ENCODE assay signal across 22 cellular contexts in the genomic region with DNA sequence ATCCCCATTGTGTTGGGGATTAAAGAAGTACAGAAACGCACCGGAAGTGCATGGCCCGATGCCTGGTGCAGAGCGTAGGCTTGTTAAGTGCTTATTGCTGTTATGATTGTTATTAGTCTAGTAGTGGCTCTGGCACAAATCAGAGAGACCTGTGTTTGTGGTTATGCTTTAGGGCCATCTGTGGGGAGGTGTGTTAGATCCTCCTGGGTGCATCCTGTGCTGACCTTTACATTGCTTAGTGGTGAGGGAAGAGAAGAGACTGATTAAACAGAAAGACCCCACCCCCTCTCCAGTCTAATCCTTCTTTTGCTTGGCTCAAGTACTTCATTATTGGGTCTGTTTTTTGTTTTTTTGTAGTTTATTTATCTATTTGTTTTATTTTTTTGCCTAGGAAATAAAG.
DNase-seq lines count a peak whose midpoint lies in the region; ATAC-seq, FAIRE-seq and TF ChIP-seq lines count a peak whose summit lies in the region.
"Had no signal": no experiment of that assay in that cellular context is flagged by ENCODE, and none has a peak within 500 bp of the region (broad histone marks: within the 10 kb centered on the region; RNA-seq: fewer than 3 reads in every experiment).

No MANE protein-coding gene starts in this region.

- no peaks in the 10 kb centered on the region for H3K79me2 ChIP-seq in SK-N-SH (ENCODE audit: insufficient read depth)
- H3K79me2 ChIP-seq in H1 (ENCODE audit: control insufficient read depth in 1 of 2, insufficient read depth in 2 of 2, low read length in 2 of 2), result no peaks in the 10 kb centered on the region

- 98% methylated on average over 4 of the region's 4 CpGs for WGBS in SK-N-SH (ENCODE audit: low lambda C conversion rate)
- WGBS in H1 (ENCODE audit: extremely low coverage in 1 of 2, insufficient coverage in 1 of 2, insufficient read length in 1 of 2, insufficient replicate concordance in 2 of 2, low coverage in 1 of 2, low lambda C conversion rate in 2 of 2, missing lambda C conversion rate in 1 of 2), 2 experiments, result 94% methylated on average over 4 of the region's 4 CpGs; no CpG with 5 or more reads in 1 of the 2 experiments

- no peak overlapping the region for H3K23ac ChIP-seq in H1 (ENCODE audit: insufficient read length)

- no peak for TF ChIP-seq CTCF in SK-N-SH (IDR thresholded peaks at IDR 0.05)
- no peak for TF ChIP-seq CTCF in H1 (IDR thresholded peaks at IDR 0.05; ENCODE audit: control extremely low read depth in 1 of 3, insufficient read depth in 1 of 3, low read depth in 1 of 3, low read length in 3 of 3)
- TF ChIP-seq CTCF in foreskin keratinocyte (conservative IDR thresholded peaks at IDR 0.05), result no peak

- H3K9me2 ChIP-seq in SK-N-SH, result no peaks in the 10 kb centered on the region

- POLR2A ChIA-PET in SK-N-SH (lab: Yijun Ruan, JAX) (no interaction called here), H1 (lab: Charles Lee; ENCODE audit: partially characterized antibody) (no interaction called here)

- no peaks in the 10 kb centered on the region for H4K20me1 ChIP-seq in SK-N-SH (ENCODE audit: insufficient read depth)
- H4K20me1 ChIP-seq in H1 (replicated peaks in 1 of 2; ENCODE audit: control insufficient read depth in 1 of 2, insufficient read depth in 2 of 2, low read length in 2 of 2), result no peaks in the 10 kb centered on the region

- H3K4me1 Mint-ChIP-seq in activated naive CD4-positive, alpha-beta T cell treated with anti-CD3 and anti-CD28 coated beads, Interleukin-2, amount 50 U/mL, for 24 hours, result peaks cover 27% of the 10 kb centered on the region

- H3K4me3 Mint-ChIP-seq in activated naive CD4-positive, alpha-beta T cell treated with anti-CD3 and anti-CD28 coated beads, Interleukin-2, amount 50 U/mL, for 24 hours, result no peak overlapping the region
- H3K4me3 Mint-ChIP-seq: GM23338 had no signal

- H3K36me3 Mint-ChIP-seq in activated naive CD4-positive, alpha-beta T cell treated with anti-CD3 and anti-CD28 coated beads, Interleukin-2, amount 50 U/mL, for 24 hours, result no peaks in the 10 kb centered on the region
- H3K36me3 Mint-ChIP-seq: CD4-positive, CD25-positive, alpha-beta regulatory T cell had no signal

- no peak overlapping the region for H2BK15ac ChIP-seq in H1 (ENCODE audit: low read length)

- no peak overlapping the region for H3K4ac ChIP-seq in H1 (replicated peaks; ENCODE audit: insufficient read length, low read depth, low read length)

- H2BK120ac ChIP-seq in H1 (replicated peaks; ENCODE audit: low read depth, low read length), result no peak overlapping the region

- TF ChIP-seq RAD21 in SK-N-SH (IDR thresholded peaks at IDR 0.05; ENCODE audit: low read length) (no peak), H1 (IDR thresholded peaks at IDR 0.05 in 1 of 2, conservative IDR thresholded peaks at IDR 0.05 in 1 of 2; ENCODE audit: low read depth in 2 of 2, low read length in 2 of 2) (no peak)

- no peaks in the 10 kb centered on the region for H3K79me1 ChIP-seq in H1 (ENCODE audit: low read depth, low read length)

- no peak overlapping the region for H3K14ac ChIP-seq in H1 (ENCODE audit: insufficient read length)

- H3K23me2 ChIP-seq in H1 (ENCODE audit: low read depth, low read length), result no peaks in the 10 kb centered on the region

- no peak for FAIRE-seq in H1 (lab: Jason Lieb, UNC)
- FAIRE-seq: A204.1 had no signal

- no peak overlapping the region for H2BK5ac ChIP-seq in H1 (ENCODE audit: low read depth, low read length)

- no peak for TF ChIP-seq POLR2A in H1 (IDR thresholded peaks at IDR 0.05; ENCODE audit: control extremely low read depth in 1 of 2, low read depth in 2 of 2, low read length in 2 of 2)

- no peak for ATAC-seq in HG03442 (IDR thresholded peaks at IDR 0.05; ENCODE audit: unreplicated experiment)
- ATAC-seq in HG03025 (IDR thresholded peaks at IDR 0.05; ENCODE audit: low FRiP score, unreplicated experiment), result no peak
- ATAC-seq in foreskin keratinocyte, result no peak
- ATAC-seq: GM23338, HCT116, Right ventricle myocardium inferior had no signal

- no peak overlapping the region for H2BK12ac ChIP-seq in H1 (ENCODE audit: low read depth, low read length)

- H2AFZ ChIP-seq in SK-N-SH (ENCODE audit: low read depth), result no peak overlapping the region
- no peak overlapping the region for H2AFZ ChIP-seq in H1 (ENCODE audit: low read length)
- H2AFZ ChIP-seq: GM23338 had no signal

- H3K27me3 ChIP-seq in SK-N-SH (ENCODE audit: insufficient read depth) (no peaks in the 10 kb centered on the region), H1 (replicated peaks in 1 of 4; ENCODE audit: control insufficient read depth in 3 of 4, extremely low read depth in 1 of 4, insufficient read depth in 3 of 4, low read length in 3 of 4) (peaks cover 0 to 2% (median under 1%) of the 10 kb centered on the region in 4 experiments; a peak in 2 of 7 replicates), foreskin keratinocyte (no peaks in the 10 kb centered on the region)
- H3K27me3 ChIP-seq: BE2C, MG63 had no signal

- peak overlapping the region; percentile 24 for H3K27ac Mint-ChIP-seq in activated naive CD4-positive, alpha-beta T cell treated with anti-CD3 and anti-CD28 coated beads, Interleukin-2, amount 50 U/mL, for 24 hours
- H3K27ac Mint-ChIP-seq: GM23338 had no signal

- no peaks in the 10 kb centered on the region for H3K27me3 Mint-ChIP-seq in activated naive CD4-positive, alpha-beta T cell treated with anti-CD3 and anti-CD28 coated beads, Interleukin-2, amount 50 U/mL, for 24 hours

- peak overlapping the region; percentile 29; the same call in 1 of the 2 replicates for H2AK5ac ChIP-seq in H1 (ENCODE audit: low read depth, low read length)

- no peak overlapping the region for H3K4me2 ChIP-seq in SK-N-SH
- H3K4me2 ChIP-seq in H1 (ENCODE audit: insufficient read depth in 1 of 2, low read depth in 2 of 2, low read length in 2 of 2), result no peak overlapping the region
- H3K4me2 ChIP-seq: GM23338 had no signal

- CTCF ChIA-PET in SK-N-SH (lab: Yijun Ruan, JAX) (interaction anchor here (1.6 kb wide), 1 partner anchor 111 kb away, joined by 8 read pairs; no protein-coding TSS in a partner anchor), H1 (lab: Charles Lee; ENCODE audit: partially characterized antibody) (interaction anchor here (1.1 to 2.3 kb wide), 3 partner anchors 32 to 112 kb away, joined by 3 to 9 read pairs (median 4); no protein-coding TSS in a partner anchor)

- H4K91ac ChIP-seq in H1 (replicated peaks; ENCODE audit: insufficient read length, low read length), result peak overlapping the region; percentile 1

- no peak overlapping the region for H3K4me3 ChIP-seq in SK-N-SH (ENCODE audit: low read depth in 2 of 2, low read length in 1 of 2)
- H3K4me3 ChIP-seq in H1 (ENCODE audit: extremely low read depth in 1 of 4, insufficient read depth in 2 of 4, low read depth in 3 of 4, low read length in 4 of 4), result no peak overlapping the region
- H3K4me3 ChIP-seq: GM23338, MG63 had no signal

- no peak overlapping the region for H4K8ac ChIP-seq in H1 (ENCODE audit: extremely low read depth, insufficient read depth, low read length)

- H3K9ac ChIP-seq in SK-N-SH (no peak overlapping the region), H1 (replicated peaks in 1 of 4; ENCODE audit: extremely low read depth in 1 of 4, low read depth in 3 of 4, low read length in 3 of 4) (no peak overlapping the region)

- no peak overlapping the region for H3K56ac ChIP-seq in H1 (replicated peaks; ENCODE audit: insufficient read length, low read depth, low read length)

- DNase-seq in activated naive CD4-positive, alpha-beta T cell treated with anti-CD3 and anti-CD28 coated beads, Interleukin-2, amount 50 U/mL, for 16 hours, result no peak
- DNase-seq in SK-N-SH (peak; percentile 45), H1 (ENCODE audit: low read depth in 1 of 2, low spot score in 2 of 2) (no peak), foreskin keratinocyte (no peak)
- DNase-seq: BE2C; CD4-positive, CD25-positive, alpha-beta regulatory T cell; EL; GF-D8; MG63; NCI-H1436; NCI-H187 treated with DMSO at 0.1 percent for 48 hours; NCI-H2227 treated with DMSO at 0.1 percent for 48 hours; NCI-H510A; NCI-H748 treated with DMSO at 0.1 percent for 48 hours; SW 1271 had no signal

- H3F3A ChIP-seq in SK-N-SH (replicated peaks; ENCODE audit: insufficient read depth), result peaks cover 11% of the 10 kb centered on the region

- H3K9me3 ChIP-seq in SK-N-SH (no peaks in the 10 kb centered on the region), H1 (ENCODE audit: insufficient read depth in 2 of 2, low read depth in 1 of 2, low read length in 1 of 2) (no peaks in the 10 kb centered on the region)
- H3K9me3 ChIP-seq: BE2C, MG63 had no signal

- 0 out of 4 replicates have a peak, but pooled peaks of 1 of the 2 experiments have one; percentile 12 for TF ChIP-seq EP300 in SK-N-SH (IDR thresholded peaks at IDR 0.05; ENCODE audit: borderline replicate concordance in 1 of 2, low read depth in 1 of 2, low read length in 1 of 2)
- TF ChIP-seq EP300 in H1 (IDR thresholded peaks at IDR 0.05; ENCODE audit: borderline replicate concordance in 1 of 2, low read depth in 2 of 2, low read length in 2 of 2), result no peak

- H3K36me3 ChIP-seq in SK-N-SH (replicated peaks in 1 of 2; ENCODE audit: control insufficient read depth in 1 of 2, insufficient read depth in 2 of 2, low read length in 1 of 2), result no peaks in the 10 kb centered on the region
- H3K36me3 ChIP-seq in H1 (ENCODE audit: control insufficient read depth in 2 of 4, insufficient read depth in 4 of 4, low read length in 3 of 4), result no peaks in the 10 kb centered on the region
- H3K36me3 ChIP-seq: BE2C, MG63 had no signal

- peaks cover 24 to 30% of the 10 kb centered on the region in 2 experiments; a peak in 3 of 4 replicates for H3K4me1 ChIP-seq in SK-N-SH (ENCODE audit: control insufficient read depth in 1 of 2, insufficient read depth in 2 of 2, low read depth in 1 of 2, low read length in 1 of 2)
- peaks cover 1 to 9% (median 6%) of the 10 kb centered on the region in 4 experiments; a peak in 5 of 7 replicates for H3K4me1 ChIP-seq in H1 (replicated peaks in 1 of 4; ENCODE audit: control insufficient read depth in 3 of 4, insufficient read depth in 4 of 4, low read length in 3 of 4)
- H3K4me1 ChIP-seq in foreskin keratinocyte, result no peaks in the 10 kb centered on the region

- no peak overlapping the region for H3K18ac ChIP-seq in H1 (ENCODE audit: extremely low read depth, low read length)

- no peak overlapping the region for H4K5ac ChIP-seq in H1 (ENCODE audit: insufficient read length, low read depth, low read length)

- no peaks in the 10 kb centered on the region for H3K9me3 Mint-ChIP-seq in activated naive CD4-positive, alpha-beta T cell treated with anti-CD3 and anti-CD28 coated beads, Interleukin-2, amount 50 U/mL, for 24 hours
- H3K9me3 Mint-ChIP-seq: CD4-positive, CD25-positive, alpha-beta regulatory T cell; GM23338 had no signal

- H3K27ac ChIP-seq in SK-N-SH (ENCODE audit: low read depth in 2 of 2, low read length in 1 of 2) (no peak overlapping the region; a peak in 1 of 4 replicates), H1 (ENCODE audit: low read depth, low read length) (no peak overlapping the region), foreskin keratinocyte (no peak overlapping the region)

- H2BK20ac ChIP-seq in H1 (ENCODE audit: low read length), result no peak overlapping the region

TF ChIP-seq in SK-N-SH, 30 proteins besides CTCF, POLR2A, EP300 and RAD21 (continues in another document):
- TF ChIP-seq SIN3A (IDR thresholded peaks at IDR 0.05; ENCODE audit: borderline replicate concordance, low read depth, low read length) (no peak), JUND (IDR thresholded peaks at IDR 0.05) (no peak)

TF ChIP-seq in H1, 55 proteins besides CTCF, POLR2A, EP300 and RAD21 (continues in another document):
- TF ChIP-seq BACH1 (IDR thresholded peaks at IDR 0.05; ENCODE audit: low read length), result no peak
- no peak for TF ChIP-seq CEBPB (IDR thresholded peaks at IDR 0.05; ENCODE audit: low read depth, low read length)
